Comparison of ENCODE assay signal across 35 cellular contexts in the genomic region with DNA sequence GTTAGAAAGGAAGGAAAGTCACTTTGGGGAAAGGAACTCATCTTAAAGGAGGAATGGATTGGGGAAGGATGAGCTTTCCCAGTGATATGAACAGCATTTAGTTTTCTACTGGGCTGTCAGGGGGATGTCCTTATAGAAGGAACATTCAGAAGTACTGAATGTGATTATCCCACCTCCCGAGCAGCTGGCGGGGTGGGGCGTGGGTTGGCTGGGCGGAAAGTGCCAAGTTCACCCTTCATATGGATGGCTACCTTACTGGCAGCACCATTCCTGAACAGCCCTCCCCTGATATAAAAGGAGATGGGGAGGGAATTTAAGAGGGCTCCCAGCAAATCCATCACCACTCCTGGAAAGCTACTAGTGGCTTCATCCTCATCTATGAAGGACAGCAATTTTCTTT.
"Had no signal": no experiment of that assay in that cellular context is flagged by ENCODE, and none has a peak within 500 bp of the region (broad histone marks: within the 10 kb centered on the region; RNA-seq: fewer than 3 reads in every experiment).

No MANE protein-coding gene starts in this region.

- H3K4me3 Mint-ChIP-seq: activated naive CD4-positive, alpha-beta T cell treated with anti-CD3 and anti-CD28 coated beads for 36 hours; activated naive CD4-positive, alpha-beta T cell treated with anti-CD3 and anti-CD28 coated beads, Interleukin-2, amount 10 ng/mL, durations not matched to agents 7 days and 5 days; activated naive CD4-positive, alpha-beta T cell treated with anti-CD3 and anti-CD28 coated beads, Interleukin-2, amount 50 U/mL, for 24 hours; activated naive CD8-positive, alpha-beta T cell; activated naive CD8-positive, alpha-beta T cell treated with anti-CD3 and anti-CD28 coated beads for 36 hours; activated naive CD8-positive, alpha-beta T cell treated with anti-CD3 and anti-CD28 coated beads, Interleukin-2, amount 10 ng/mL, durations not matched to agents 7 days and 5 days; activated naive CD8-positive, alpha-beta T cell treated with anti-CD3 and anti-CD28 coated beads, Interleukin-2, amount 50 U/mL, for 24 hours; activated T-cell treated with anti-CD3 and anti-CD28 coated beads, Interleukin-2, amount 50 U/mL, for 24 hours; activated T-cell treated with anti-CD3 and anti-CD28 coated beads, Interleukin-2, amount 50 U/mL, for 4 hours; activated T-cell treated with anti-CD3 and anti-CD28 coated beads, Interleukin-2, amount 50 U/mL, for 72 hours; activated T-helper 1 cell treated with anti-CD3 and anti-CD28 coated beads, Interleukin-12 subunit alpha, Interleukin-12 subunit beta, Interleukin-2, Interleukin-4 antibody, amounts not matched to agents 30 ng/mL and 10 ng/mL and 1 ng/mL, durations not matched to agents 14 hours and 24 hours and 36 hours; activated T-helper 17 cell treated with anti-CD3 and anti-CD28 coated beads, Interleukin-2, amount 50 U/mL, for 72 hours; central memory CD8-positive, alpha-beta T cell had no signal

- H3K9me3 Mint-ChIP-seq: activated naive CD4-positive, alpha-beta T cell treated with anti-CD3 and anti-CD28 coated beads for 36 hours; activated naive CD4-positive, alpha-beta T cell treated with anti-CD3 and anti-CD28 coated beads, Interleukin-2, amount 10 ng/mL, durations not matched to agents 7 days and 5 days; activated naive CD4-positive, alpha-beta T cell treated with anti-CD3 and anti-CD28 coated beads, Interleukin-2, amount 50 U/mL, for 24 hours; activated naive CD4-positive, alpha-beta T cell treated with anti-CD3 and anti-CD28 coated beads, Interleukin-2, amount 50 U/mL, for 72 hours; activated naive CD8-positive, alpha-beta T cell treated with anti-CD3 and anti-CD28 coated beads for 36 hours; activated naive CD8-positive, alpha-beta T cell treated with anti-CD3 and anti-CD28 coated beads, Interleukin-2, amount 10 ng/mL, durations not matched to agents 7 days and 5 days; activated naive CD8-positive, alpha-beta T cell treated with anti-CD3 and anti-CD28 coated beads, Interleukin-2, amount 50 U/mL, for 24 hours; activated T-cell treated with anti-CD3 and anti-CD28 coated beads, Interleukin-2, amount 50 U/mL, for 24 hours; activated T-cell treated with anti-CD3 and anti-CD28 coated beads, Interleukin-2, amount 50 U/mL, for 4 hours; activated T-cell treated with anti-CD3 and anti-CD28 coated beads, Interleukin-2, amount 50 U/mL, for 72 hours; activated T-helper 1 cell treated with anti-CD3 and anti-CD28 coated beads, Interleukin-12 subunit alpha, Interleukin-12 subunit beta, Interleukin-2, Interleukin-4 antibody, amounts not matched to agents 30 ng/mL and 10 ng/mL and 1 ng/mL, durations not matched to agents 14 hours and 24 hours and 36 hours; activated T-helper 17 cell treated with anti-CD3 and anti-CD28 coated beads, Interleukin-2, amount 50 U/mL, for 72 hours; activated T-helper 2 cell treated with anti-CD3 and anti-CD28 coated beads, Interferon-gamma antibody, Interleukin-2, Interleukin-4, amounts not matched to agents 10 μg/mL and 5 μg/mL and 100 μg/mL, durations not matched to agents 14 hours and 24 hours and 36 hours; central memory CD8-positive, alpha-beta T cell had no signal

- H3K4me1 Mint-ChIP-seq: activated naive CD4-positive, alpha-beta T cell treated with anti-CD3 and anti-CD28 coated beads, Interleukin-2, amount 10 ng/mL, durations not matched to agents 7 days and 5 days; activated naive CD4-positive, alpha-beta T cell treated with anti-CD3 and anti-CD28 coated beads, Interleukin-2, amount 50 U/mL, for 24 hours; activated naive CD8-positive, alpha-beta T cell treated with anti-CD3 and anti-CD28 coated beads for 36 hours; activated naive CD8-positive, alpha-beta T cell treated with anti-CD3 and anti-CD28 coated beads, Interleukin-2, amount 50 U/mL, for 24 hours; activated T-helper 17 cell treated with anti-CD3 and anti-CD28 coated beads, Interleukin-2, amount 50 U/mL, for 72 hours; central memory CD8-positive, alpha-beta T cell had no signal

- H3K27me3 ChIP-seq: adrenal gland, ascending aorta, body of pancreas, brain microvascular endothelial cell, breast epithelium, cardiac muscle cell had no signal

- H3K4me1 ChIP-seq: adrenal gland, ascending aorta, body of pancreas, breast epithelium had no signal

- H3K27ac ChIP-seq: adrenal gland, ascending aorta, body of pancreas, brain microvascular endothelial cell, breast epithelium, cardiac muscle cell had no signal

- H3K9me3 ChIP-seq: adrenal gland, ascending aorta, body of pancreas, breast epithelium had no signal

- H3K4me3 ChIP-seq: adrenal gland, ascending aorta, body of pancreas, breast epithelium, cardiac muscle cell had no signal

- H3K36me3 ChIP-seq: adrenal gland, ascending aorta, brain microvascular endothelial cell, breast epithelium, cardiac muscle cell had no signal

- H3K27me3 Mint-ChIP-seq: activated naive CD8-positive, alpha-beta T cell treated with anti-CD3 and anti-CD28 coated beads for 36 hours; activated naive CD8-positive, alpha-beta T cell treated with anti-CD3 and anti-CD28 coated beads, Interleukin-2, amount 50 U/mL, for 24 hours had no signal

- H3K27ac Mint-ChIP-seq: activated naive CD4-positive, alpha-beta T cell treated with anti-CD3 and anti-CD28 coated beads for 36 hours; activated naive CD4-positive, alpha-beta T cell treated with anti-CD3 and anti-CD28 coated beads, Interleukin-2, amount 10 ng/mL, durations not matched to agents 7 days and 5 days; activated naive CD4-positive, alpha-beta T cell treated with anti-CD3 and anti-CD28 coated beads, Interleukin-2, amount 50 U/mL, for 24 hours; activated naive CD4-positive, alpha-beta T cell treated with anti-CD3 and anti-CD28 coated beads, Interleukin-2, amount 50 U/mL, for 72 hours; activated naive CD8-positive, alpha-beta T cell; activated naive CD8-positive, alpha-beta T cell treated with anti-CD3 and anti-CD28 coated beads for 36 hours; activated naive CD8-positive, alpha-beta T cell treated with anti-CD3 and anti-CD28 coated beads, Interleukin-2, amount 10 ng/mL, durations not matched to agents 7 days and 5 days; activated naive CD8-positive, alpha-beta T cell treated with anti-CD3 and anti-CD28 coated beads, Interleukin-2, amount 50 U/mL, for 24 hours; activated T-cell treated with anti-CD3 and anti-CD28 coated beads, Interleukin-2, amount 50 U/mL, for 24 hours; activated T-cell treated with anti-CD3 and anti-CD28 coated beads, Interleukin-2, amount 50 U/mL, for 72 hours; activated T-helper 1 cell treated with anti-CD3 and anti-CD28 coated beads, Interleukin-12 subunit alpha, Interleukin-12 subunit beta, Interleukin-2, Interleukin-4 antibody, amounts not matched to agents 30 ng/mL and 10 ng/mL and 1 ng/mL, durations not matched to agents 14 hours and 24 hours and 36 hours; activated T-helper 17 cell treated with anti-CD3 and anti-CD28 coated beads, Interleukin-2, amount 50 U/mL, for 72 hours; activated T-helper 2 cell treated with anti-CD3 and anti-CD28 coated beads, Interferon-gamma antibody, Interleukin-2, Interleukin-4, amounts not matched to agents 10 μg/mL and 5 μg/mL and 100 μg/mL, durations not matched to agents 14 hours and 24 hours and 36 hours had no signal

- H3K36me3 Mint-ChIP-seq: activated naive CD4-positive, alpha-beta T cell treated with anti-CD3 and anti-CD28 coated beads, Interleukin-2, amount 10 ng/mL, durations not matched to agents 7 days and 5 days; activated naive CD4-positive, alpha-beta T cell treated with anti-CD3 and anti-CD28 coated beads, Interleukin-2, amount 50 U/mL, for 24 hours; activated naive CD4-positive, alpha-beta T cell treated with anti-CD3 and anti-CD28 coated beads, Interleukin-2, amount 50 U/mL, for 72 hours; activated naive CD8-positive, alpha-beta T cell; activated naive CD8-positive, alpha-beta T cell treated with anti-CD3 and anti-CD28 coated beads for 36 hours; activated naive CD8-positive, alpha-beta T cell treated with anti-CD3 and anti-CD28 coated beads, Interleukin-2, amount 10 ng/mL, durations not matched to agents 7 days and 5 days had no signal

- ATAC-seq: activated naive CD4-positive, alpha-beta T cell treated with anti-CD3 and anti-CD28 coated beads, Interleukin-2, amount 50 U/mL, for 72 hours; activated naive CD8-positive, alpha-beta T cell treated with anti-CD3 and anti-CD28 coated beads, Interleukin-2, amount 50 U/mL, for 24 hours; activated T-cell treated with anti-CD3 and anti-CD28 coated beads, Interleukin-2, amount 50 U/mL, for 4 hours; activated T-cell treated with anti-CD3 and anti-CD28 coated beads, Interleukin-2, amount 50 U/mL, for 72 hours; activated T-helper 17 cell treated with anti-CD3 and anti-CD28 coated beads, Interleukin-2, amount 50 U/mL, for 72 hours; body of pancreas had no signal

- DNase-seq: activated effector memory CD4-positive, alpha-beta T cell treated with anti-CD3 and anti-CD28 coated beads, Interleukin-2, amount 50 U/mL, for 16 hours; activated effector memory CD4-positive, alpha-beta T cell treated with Interleukin-2 at 50 U/mL for 16 hours; activated gamma-delta T cell; activated gamma-delta T cell treated with Interleukin-2 at 50 U/mL for 16 hours; activated naive CD4-positive, alpha-beta T cell; activated naive CD4-positive, alpha-beta T cell treated with anti-CD3 and anti-CD28 coated beads for 36 hours; activated naive CD4-positive, alpha-beta T cell treated with anti-CD3 and anti-CD28 coated beads, Interleukin-2, amount 10 ng/mL, durations not matched to agents 7 days and 5 days; activated naive CD4-positive, alpha-beta T cell treated with anti-CD3 and anti-CD28 coated beads, Interleukin-2, amount 50 U/mL, for 16 hours; activated naive CD4-positive, alpha-beta T cell treated with Interleukin-2 at 50 U/mL for 16 hours; activated naive CD8-positive, alpha-beta T cell treated with anti-CD3 and anti-CD28 coated beads for 36 hours; activated naive CD8-positive, alpha-beta T cell treated with anti-CD3 and anti-CD28 coated beads, Interleukin-2, amount 10 ng/mL, durations not matched to agents 7 days and 5 days; activated naive CD8-positive, alpha-beta T cell treated with anti-CD3 and anti-CD28 coated beads, Interleukin-2, amount 50 U/mL, for 24 hours; activated T-cell treated with anti-CD3 and anti-CD28 coated beads, Interleukin-2, amount 50 U/mL, for 24 hours; activated T-cell treated with anti-CD3 and anti-CD28 coated beads, Interleukin-2, amount 50 U/mL, for 4 hours; activated T-cell treated with anti-CD3 and anti-CD28 coated beads, Interleukin-2, amount 50 U/mL, for 48 hours; activated T-cell treated with anti-CD3 and anti-CD28 coated beads, Interleukin-2, amount 50 U/mL, for 72 hours; adrenal gland; amniotic stem cell; amygdala; aorta; body of pancreas; brain microvascular endothelial cell; caudate nucleus; central memory CD4-positive, alpha-beta T cell; cerebellar nuclear complex had no signal
